2 cellular contexts compared by ENCODE assay signal in genomic region chr17:21551081-21551881, GRCh38.
TF ChIP-seq lines count a peak whose summit lies in the region.

No MANE protein-coding gene starts in this region.

TF ChIP-seq in HEK293, 187 proteins besides CTCF, POLR2A, EP300 and RAD21 (continued from another document and continues in another):
- TF ChIP-seq, protein P1, sequence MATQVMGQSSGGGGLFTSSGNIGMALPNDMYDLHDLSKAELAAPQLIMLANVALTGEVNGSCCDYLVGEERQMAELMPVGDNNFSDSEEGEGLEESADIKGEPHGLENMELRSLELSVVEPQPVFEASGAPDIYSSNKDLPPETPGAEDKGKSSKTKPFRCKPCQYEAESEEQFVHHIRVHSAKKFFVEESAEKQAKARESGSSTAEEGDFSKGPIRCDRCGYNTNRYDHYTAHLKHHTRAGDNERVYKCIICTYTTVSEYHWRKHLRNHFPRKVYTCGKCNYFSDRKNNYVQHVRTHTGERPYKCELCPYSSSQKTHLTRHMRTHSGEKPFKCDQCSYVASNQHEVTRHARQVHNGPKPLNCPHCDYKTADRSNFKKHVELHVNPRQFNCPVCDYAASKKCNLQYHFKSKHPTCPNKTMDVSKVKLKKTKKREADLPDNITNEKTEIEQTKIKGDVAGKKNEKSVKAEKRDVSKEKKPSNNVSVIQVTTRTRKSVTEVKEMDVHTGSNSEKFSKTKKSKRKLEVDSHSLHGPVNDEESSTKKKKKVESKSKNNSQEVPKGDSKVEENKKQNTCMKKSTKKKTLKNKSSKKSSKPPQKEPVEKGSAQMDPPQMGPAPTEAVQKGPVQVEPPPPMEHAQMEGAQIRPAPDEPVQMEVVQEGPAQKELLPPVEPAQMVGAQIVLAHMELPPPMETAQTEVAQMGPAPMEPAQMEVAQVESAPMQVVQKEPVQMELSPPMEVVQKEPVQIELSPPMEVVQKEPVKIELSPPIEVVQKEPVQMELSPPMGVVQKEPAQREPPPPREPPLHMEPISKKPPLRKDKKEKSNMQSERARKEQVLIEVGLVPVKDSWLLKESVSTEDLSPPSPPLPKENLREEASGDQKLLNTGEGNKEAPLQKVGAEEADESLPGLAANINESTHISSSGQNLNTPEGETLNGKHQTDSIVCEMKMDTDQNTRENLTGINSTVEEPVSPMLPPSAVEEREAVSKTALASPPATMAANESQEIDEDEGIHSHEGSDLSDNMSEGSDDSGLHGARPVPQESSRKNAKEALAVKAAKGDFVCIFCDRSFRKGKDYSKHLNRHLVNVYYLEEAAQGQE (tag by site-specific recombination; IDR thresholded peaks at IDR 0.05) = no peak
- TF ChIP-seq ZNF423 (tag by site-specific recombination; IDR thresholded peaks at IDR 0.05) (0 out of 2 replicates have a peak, but pooled peaks have one; percentile 8), TCF7L2 (IDR thresholded peaks at IDR 0.05; ENCODE audit: borderline replicate concordance, low read depth, low read length) (no peak), ZNF48 (tag by site-specific recombination; IDR thresholded peaks at IDR 0.05) (no peak), ZBTB48 (tag by site-specific recombination; IDR thresholded peaks at IDR 0.05) (peak; percentile 53; the same call in 1 of the 2 replicates), KLF17 (tag by site-specific recombination; IDR thresholded peaks at IDR 0.05) (peak; percentile 64; the same call in 1 of the 2 replicates), ZNF560 (tag by site-specific recombination; IDR thresholded peaks at IDR 0.05; ENCODE audit: borderline replicate concordance) (no peak), ZNF610 (tag by site-specific recombination; IDR thresholded peaks at IDR 0.05; ENCODE audit: borderline replicate concordance) (no peak), TRIM28 (IDR thresholded peaks at IDR 0.05; ENCODE audit: borderline replicate concordance, low read length) (no peak), ZNF654 (tag by site-specific recombination; IDR thresholded peaks at IDR 0.05; ENCODE audit: low read depth) (no peak), PRDM4 (tag by site-specific recombination; IDR thresholded peaks at IDR 0.05) (no peak), ZBTB17 (tag by site-specific recombination; IDR thresholded peaks at IDR 0.05) (peak; percentile 73), ZNF274 (IDR thresholded peaks at IDR 0.05; ENCODE audit: low read length) (no peak), ZNF274 (tag by site-specific recombination; IDR thresholded peaks at IDR 0.05; ENCODE audit: borderline replicate concordance) (no peak)
- TF ChIP-seq, protein P2, sequence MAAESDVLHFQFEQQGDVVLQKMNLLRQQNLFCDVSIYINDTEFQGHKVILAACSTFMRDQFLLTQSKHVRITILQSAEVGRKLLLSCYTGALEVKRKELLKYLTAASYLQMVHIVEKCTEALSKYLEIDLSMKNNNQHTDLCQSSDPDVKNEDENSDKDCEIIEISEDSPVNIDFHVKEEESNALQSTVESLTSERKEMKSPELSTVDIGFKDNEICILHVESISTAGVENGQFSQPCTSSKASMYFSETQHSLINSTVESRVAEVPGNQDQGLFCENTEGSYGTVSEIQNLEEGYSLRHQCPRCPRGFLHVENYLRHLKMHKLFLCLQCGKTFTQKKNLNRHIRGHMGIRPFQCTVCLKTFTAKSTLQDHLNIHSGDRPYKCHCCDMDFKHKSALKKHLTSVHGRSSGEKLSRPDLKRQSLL (tag by site-specific recombination; IDR thresholded peaks at IDR 0.05) = no peak

TF ChIP-seq in HepG2, 621 proteins besides CTCF, POLR2A, EP300 and RAD21 (continued from another document and continues in another):
- TF ChIP-seq ZGPAT (CRISPR knock-in tag; IDR thresholded peaks at IDR 0.05) (peak; percentile 73; the same call in 1 of the 2 replicates), RNF2 (conservative IDR thresholded peaks at IDR 0.05; ENCODE audit: low read depth) (peak; percentile 99), CSRNP2 (CRISPR knock-in tag; conservative IDR thresholded peaks at IDR 0.05; ENCODE audit: low read depth) (no peak), ZNF558 (CRISPR knock-in tag; IDR thresholded peaks at IDR 0.05; ENCODE audit: borderline replicate concordance) (peak; percentile 85), ZNF274 (CRISPR knock-in tag; IDR thresholded peaks at IDR 0.05) (0 out of 2 replicates have a peak, but pooled peaks have one; percentile 59), ZNF264 (CRISPR knock-in tag; IDR thresholded peaks at IDR 0.05) (0 out of 2 replicates have a peak, but pooled peaks have one; percentile 25), ZSCAN25 (CRISPR knock-in tag; IDR thresholded peaks at IDR 0.05) (peak; percentile 49; the same call in 1 of the 2 replicates), KLF6 (CRISPR knock-in tag; IDR thresholded peaks at IDR 0.05) (0 out of 2 replicates have a peak, but pooled peaks have one; percentile 46), CREBL2 (CRISPR knock-in tag; IDR thresholded peaks at IDR 0.05; ENCODE audit: borderline replicate concordance) (0 out of 2 replicates have a peak, but pooled peaks have one; percentile 28), MYPOP (CRISPR knock-in tag; IDR thresholded peaks at IDR 0.05) (peak; percentile 77), ZNF501 (CRISPR knock-in tag; IDR thresholded peaks at IDR 0.05) (peak; percentile 87), ZMYM4 (CRISPR knock-in tag; IDR thresholded peaks at IDR 0.05) (peak; percentile 65; the same call in 1 of the 2 replicates), ZNF878 (CRISPR knock-in tag; IDR thresholded peaks at IDR 0.05) (0 out of 2 replicates have a peak, but pooled peaks have one; percentile 40), ZNF253 (CRISPR knock-in tag; IDR thresholded peaks at IDR 0.05; ENCODE audit: borderline replicate concordance) (no peak), FOXP1 (IDR thresholded peaks at IDR 0.05) (no peak), FOXP1 (CRISPR knock-in tag; IDR thresholded peaks at IDR 0.05) (no peak), ZIK1 (CRISPR knock-in tag; IDR thresholded peaks at IDR 0.05; ENCODE audit: borderline replicate concordance, low read depth) (0 out of 2 replicates have a peak, but pooled peaks have one; percentile 44), ZFP1 (CRISPR knock-in tag; IDR thresholded peaks at IDR 0.05) (no peak), KDM5B (CRISPR knock-in tag; IDR thresholded peaks at IDR 0.05; ENCODE audit: borderline replicate concordance) (0 out of 2 replicates have a peak, but pooled peaks have one; percentile 83), ZNF136 (CRISPR knock-in tag; IDR thresholded peaks at IDR 0.05; ENCODE audit: low read depth) (0 out of 2 replicates have a peak, but pooled peaks have one; percentile 40), SP4 (CRISPR knock-in tag; IDR thresholded peaks at IDR 0.05) (peak; percentile 61; the same call in 1 of the 2 replicates), ELF1 (CRISPR knock-in tag; IDR thresholded peaks at IDR 0.05) (0 out of 2 replicates have a peak, but pooled peaks have one; percentile 13), MEIS2 (CRISPR knock-in tag; IDR thresholded peaks at IDR 0.05) (peak; percentile 46; the same call in 1 of the 2 replicates), ZNF225 (CRISPR knock-in tag; IDR thresholded peaks at IDR 0.05) (peak; percentile 66; the same call in 1 of the 2 replicates), PAF1 (CRISPR knock-in tag; IDR thresholded peaks at IDR 0.05) (no peak), NR2F6 (IDR thresholded peaks at IDR 0.05) (no peak), NR2F6 (CRISPR knock-in tag; IDR thresholded peaks at IDR 0.05) (no peak), DMAP1 (CRISPR knock-in tag; IDR thresholded peaks at IDR 0.05) (0 out of 2 replicates have a peak, but pooled peaks have one; percentile 21), SAP130 (CRISPR knock-in tag; IDR thresholded peaks at IDR 0.05; ENCODE audit: low read depth) (peak; percentile 65), SOX5 (CRISPR knock-in tag; IDR thresholded peaks at IDR 0.05; ENCODE audit: borderline replicate concordance) (no peak), ZSCAN12 (CRISPR knock-in tag; IDR thresholded peaks at IDR 0.05) (0 out of 2 replicates have a peak, but pooled peaks have one; percentile 43), GATA4 (IDR thresholded peaks at IDR 0.05; ENCODE audit: borderline replicate concordance, low read depth) (no peak; the same call in 1 of the 2 replicates), MEF2D (CRISPR knock-in tag; IDR thresholded peaks at IDR 0.05) (0 out of 2 replicates have a peak, but pooled peaks have one; percentile 25), ZFX (CRISPR knock-in tag; IDR thresholded peaks at IDR 0.05; ENCODE audit: low read depth) (peak; percentile 95), MED1 (CRISPR knock-in tag; IDR thresholded peaks at IDR 0.05) (peak; percentile 63), MATR3 (CRISPR knock-in tag; IDR thresholded peaks at IDR 0.05) (no peak), FOXA3 (CRISPR knock-in tag; IDR thresholded peaks at IDR 0.05) (0 out of 2 replicates have a peak, but pooled peaks have one; percentile 19), SALL2 (CRISPR knock-in tag; IDR thresholded peaks at IDR 0.05) (peak; percentile 44; the same call in 1 of the 2 replicates), PATZ1 (CRISPR knock-in tag; IDR thresholded peaks at IDR 0.05) (0 out of 2 replicates have a peak, but pooled peaks have one; percentile 23)
- TF ChIP-seq, protein P3, sequence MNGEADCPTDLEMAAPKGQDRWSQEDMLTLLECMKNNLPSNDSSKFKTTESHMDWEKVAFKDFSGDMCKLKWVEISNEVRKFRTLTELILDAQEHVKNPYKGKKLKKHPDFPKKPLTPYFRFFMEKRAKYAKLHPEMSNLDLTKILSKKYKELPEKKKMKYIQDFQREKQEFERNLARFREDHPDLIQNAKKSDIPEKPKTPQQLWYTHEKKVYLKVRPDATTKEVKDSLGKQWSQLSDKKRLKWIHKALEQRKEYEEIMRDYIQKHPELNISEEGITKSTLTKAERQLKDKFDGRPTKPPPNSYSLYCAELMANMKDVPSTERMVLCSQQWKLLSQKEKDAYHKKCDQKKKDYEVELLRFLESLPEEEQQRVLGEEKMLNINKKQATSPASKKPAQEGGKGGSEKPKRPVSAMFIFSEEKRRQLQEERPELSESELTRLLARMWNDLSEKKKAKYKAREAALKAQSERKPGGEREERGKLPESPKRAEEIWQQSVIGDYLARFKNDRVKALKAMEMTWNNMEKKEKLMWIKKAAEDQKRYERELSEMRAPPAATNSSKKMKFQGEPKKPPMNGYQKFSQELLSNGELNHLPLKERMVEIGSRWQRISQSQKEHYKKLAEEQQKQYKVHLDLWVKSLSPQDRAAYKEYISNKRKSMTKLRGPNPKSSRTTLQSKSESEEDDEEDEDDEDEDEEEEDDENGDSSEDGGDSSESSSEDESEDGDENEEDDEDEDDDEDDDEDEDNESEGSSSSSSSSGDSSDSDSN (CRISPR knock-in tag; IDR thresholded peaks at IDR 0.05) = peak; percentile 90
- TF ChIP-seq, protein P4, sequence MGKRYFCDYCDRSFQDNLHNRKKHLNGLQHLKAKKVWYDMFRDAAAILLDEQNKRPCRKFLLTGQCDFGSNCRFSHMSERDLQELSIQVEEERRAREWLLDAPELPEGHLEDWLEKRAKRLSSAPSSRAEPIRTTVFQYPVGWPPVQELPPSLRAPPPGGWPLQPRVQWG (CRISPR knock-in tag; IDR thresholded peaks at IDR 0.05; ENCODE audit: borderline replicate concordance, low read depth) = no peak
- TF ChIP-seq, protein P5, sequence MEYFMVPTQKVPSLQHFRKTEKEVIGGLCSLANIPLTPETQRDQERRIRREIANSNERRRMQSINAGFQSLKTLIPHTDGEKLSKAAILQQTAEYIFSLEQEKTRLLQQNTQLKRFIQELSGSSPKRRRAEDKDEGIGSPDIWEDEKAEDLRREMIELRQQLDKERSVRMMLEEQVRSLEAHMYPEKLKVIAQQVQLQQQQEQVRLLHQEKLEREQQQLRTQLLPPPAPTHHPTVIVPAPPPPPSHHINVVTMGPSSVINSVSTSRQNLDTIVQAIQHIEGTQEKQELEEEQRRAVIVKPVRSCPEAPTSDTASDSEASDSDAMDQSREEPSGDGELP (IDR thresholded peaks at IDR 0.05; ENCODE audit: borderline replicate concordance, low read depth) = 0 out of 2 replicates have a peak, but pooled peaks have one; percentile 10
